In the genomic region with DNA sequence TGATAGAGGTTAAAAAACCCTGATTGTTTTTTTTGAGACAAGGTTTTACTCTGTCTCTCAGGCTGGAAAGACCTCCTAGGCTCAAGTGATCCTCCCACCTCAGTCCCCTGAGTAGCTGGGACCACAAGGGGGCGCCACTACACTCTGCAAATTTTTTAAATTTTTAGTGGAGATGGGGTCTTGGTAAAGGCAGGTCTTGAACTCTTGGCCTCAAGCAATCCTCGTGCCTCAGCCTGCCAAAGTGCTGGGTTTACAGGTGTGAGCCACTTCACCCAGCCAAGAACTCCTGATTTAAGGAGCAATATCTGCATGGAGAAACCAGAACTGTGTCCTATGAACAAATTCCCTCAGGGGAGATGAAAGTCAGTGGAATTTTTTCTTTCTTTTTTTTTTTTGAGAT, we compare ENCODE assay signal across 8 cellular contexts. TPM values are rescaled to one million over a fixed set of nuclear protein-coding genes. Genes with fewer than 3 reads are reported as not detected.
DNase-seq lines count a peak whose midpoint lies in the region; ATAC-seq, FAIRE-seq and TF ChIP-seq lines count a peak whose summit lies in the region.

No MANE protein-coding gene starts in this region.

- H3K9ac ChIP-seq in adipocyte (ENCODE audit: low read length) (no peak overlapping the region), keratinocyte (ENCODE audit: control insufficient read depth, extremely low read depth, insufficient read depth, low read length) (no peak overlapping the region)

- H3K27me3 ChIP-seq in Caco-2 (replicated peaks; ENCODE audit: control insufficient read depth, insufficient read depth, low read length) (no peaks in the 10 kb centered on the region), adipocyte (replicated peaks; ENCODE audit: control insufficient read depth, insufficient read depth, low read length) (no peaks in the 10 kb centered on the region), keratinocyte (ENCODE audit: control insufficient read depth, extremely low read depth, insufficient read depth, low read length) (no peaks in the 10 kb centered on the region)

- no peaks in the 10 kb centered on the region for H3K9me1 ChIP-seq in keratinocyte (ENCODE audit: control insufficient read depth, extremely low read depth, insufficient read depth, low read length)

- dilution Hi-C loops in keratinocyte (cut with MboI; ENCODE audit: extremely low pct_ligation_motif_present, low sequenced_read_pairs): no loop called here

- no peaks in the 10 kb centered on the region for H3K9me3 ChIP-seq in Caco-2
- no peaks in the 10 kb centered on the region for H3K9me3 ChIP-seq in adipocyte (ENCODE audit: control insufficient read depth, low read length)
- H3K9me3 ChIP-seq in keratinocyte (ENCODE audit: control insufficient read depth, low read depth, low read length): no peaks in the 10 kb centered on the region

- no peak overlapping the region for H2AFZ ChIP-seq in keratinocyte (ENCODE audit: control insufficient read depth, low read length)

- H3K4me3 ChIP-seq in Caco-2 (ENCODE audit: low read depth, low read length) (no peak overlapping the region), adipocyte (ENCODE audit: low read length) (no peak overlapping the region), keratinocyte (ENCODE audit: control insufficient read depth in 2 of 3, extremely low read depth in 1 of 3, insufficient read depth in 2 of 3, low read depth in 1 of 3, low read length in 3 of 3) (no peak overlapping the region)

- H3K27ac ChIP-seq in keratinocyte (ENCODE audit: control insufficient read depth, insufficient read depth, low read length): no peak overlapping the region

- H3K36me3 ChIP-seq in Caco-2 (ENCODE audit: control insufficient read depth, insufficient read depth, low read length) (no peaks in the 10 kb centered on the region), adipocyte (ENCODE audit: control insufficient read depth, insufficient read depth, low read length, severe bottlenecking) (no peaks in the 10 kb centered on the region), keratinocyte (ENCODE audit: control insufficient read depth in 2 of 2, extremely low read depth in 1 of 2, insufficient read depth in 2 of 2, low read length in 2 of 2) (no peaks in the 10 kb centered on the region)

- POLR2A ChIA-PET in Caco-2 (lab: Charles Lee): no interaction called here
- POLR2A ChIA-PET in T-cell (lab: Charles Lee): no interaction called here

- no peaks in the 10 kb centered on the region for H4K20me1 ChIP-seq in keratinocyte (ENCODE audit: control insufficient read depth, extremely low read depth, insufficient read depth, low read length)

- H3K4me3 Mint-ChIP-seq in Caco-2 (ENCODE audit: unreplicated experiment) (no peak overlapping the region), T-cell (no peak overlapping the region)

- no peaks in the 10 kb centered on the region for H3K9me3 Mint-ChIP-seq in Caco-2 (ENCODE audit: unreplicated experiment)
- no peaks in the 10 kb centered on the region for H3K9me3 Mint-ChIP-seq in T-cell

- CTCF ChIA-PET in Caco-2 (lab: Charles Lee): no interaction called here
- CTCF ChIA-PET in T-cell (lab: Charles Lee): interaction anchor here (0.5 to 2.5 kb wide), 8 partner anchors 10 to 1009 kb away, joined by 3 to 6 read pairs (median 3); no protein-coding TSS in a partner anchor

- TF ChIP-seq CTCF in Caco-2 (IDR thresholded peaks at IDR 0.05; ENCODE audit: insufficient read depth in 1 of 2, low read depth in 1 of 2, low read length in 1 of 2, severe bottlenecking in 1 of 2, unreplicated experiment in 1 of 2) (peak; percentile 54 to 57), keratinocyte (optimal IDR thresholded peaks at IDR 0.05 in 1 of 3, IDR thresholded peaks at IDR 0.05 in 1 of 3, conservative IDR thresholded peaks at IDR 0.05 in 1 of 3; ENCODE audit: extremely low read depth in 1 of 3, insufficient read depth in 2 of 3, low read length in 3 of 3) (peak; percentile 56 to 80 (median 79))

- H3K36me3 Mint-ChIP-seq in Caco-2 (ENCODE audit: insufficient read depth, unreplicated experiment) (no peaks in the 10 kb centered on the region), T-cell (no peaks in the 10 kb centered on the region)

- DNase-seq in Caco-2: peak; percentile 66
- DNase-seq in Kasumi-1 (lab: John Stamatoyannopoulos, UW): peak; percentile 58 to 69
- DNase-seq in T-cell: peak; percentile 7 to 74 (median 58)
- peak; percentile 68 for DNase-seq in adipocyte (ENCODE audit: low read depth)
- no peak for DNase-seq in keratinocyte (ENCODE audit: low read depth, low spot score)
- DNase-seq in stimulated activated CD8-positive, alpha-beta memory T cell treated with anti-CD3 and anti-CD28 coated beads, Interleukin-15, amount 100 ng/mL, for 24 hours (ENCODE audit: low read depth): peak; percentile 73

- no TSS peak for BruUV-seq in Caco-2 (replicated peaks; lab: Mats Ljungman, UMichigan)

- H3K4me1 Mint-ChIP-seq in Caco-2 (ENCODE audit: low read depth, unreplicated experiment) (peaks cover 7% of the 10 kb centered on the region), T-cell (no peaks in the 10 kb centered on the region)

- no peaks in the 10 kb centered on the region for H3K79me2 ChIP-seq in keratinocyte (ENCODE audit: control insufficient read depth, insufficient read depth, low read length)

- H3K27ac Mint-ChIP-seq in Caco-2 (ENCODE audit: unreplicated experiment) (no peak overlapping the region), T-cell (no peak overlapping the region)

- FAIRE-seq in keratinocyte (lab: Jason Lieb, UNC): no peak

- H3K4me1 ChIP-seq in Caco-2 (no peaks in the 10 kb centered on the region), adipocyte (ENCODE audit: control insufficient read depth, insufficient read depth, low read length) (peaks cover 19% of the 10 kb centered on the region), keratinocyte (ENCODE audit: control insufficient read depth, extremely low read depth, insufficient read depth, low read length) (no peaks in the 10 kb centered on the region)

- ATAC-seq in T-cell (replicated peaks in 1 of 4) (peak; percentile 43 to 72 (median 54)), HG02970 (IDR thresholded peaks at IDR 0.05; ENCODE audit: low FRiP score, unreplicated experiment) (no peak), HG03342 (IDR thresholded peaks at IDR 0.05; ENCODE audit: unreplicated experiment) (no peak)

- no peaks in the 10 kb centered on the region for H3K27me3 Mint-ChIP-seq in Caco-2 (ENCODE audit: insufficient read depth, unreplicated experiment)
- peaks cover 0 to 16% of the 10 kb centered on the region in 2 donors for H3K27me3 Mint-ChIP-seq in T-cell

- no peak overlapping the region for H3K4me2 ChIP-seq in keratinocyte (ENCODE audit: control insufficient read depth, extremely low read depth, insufficient read depth, low read depth, low read length)

- intact Hi-C loops in Caco-2 (cut with micrococcal nuclease; ENCODE audit: unreplicated experiment): loop anchor here (2.0 kb wide), 1 partner anchor 660 kb away; no protein-coding TSS in a partner anchor

RNA-seq across cellular contexts. Expression of a gene that starts 7.3 kb away (rescaled TPM):
- 20.3 and 22.3 TPM in 2 replicates for total RNA-seq in Caco-2 (2022)
- 10 to 100 TPM; 15.2 to 20.5 (median 16.4) TPM for total RNA-seq in T-cell
- 17.3 to 22.7 TPM (median 20.3 TPM) in 3 replicates for polyA plus RNA-seq in keratinocyte
- polyA plus RNA-seq in keratinocyte (2011; ENCODE audit: low read depth): 15.2 TPM
- 16.9 and 27.3 TPM in 2 replicates for polyA plus RNA-seq in keratinocyte (2011; cell fraction: cytosol; rRNA removed)
- 28.3 and 31.1 TPM in 2 replicates for polyA plus RNA-seq in keratinocyte (2011; cell fraction: nucleus; rRNA removed)
- polyA plus RNA-seq in keratinocyte (2012; ENCODE audit: low replicate concordance): 12.5 and 16.6 TPM in 2 replicates
- polyA minus RNA-seq in keratinocyte: 16.9 to 58.0 TPM (median 39.7 TPM) in 3 replicates
- polyA minus RNA-seq in keratinocyte (2011; cell fraction: cytosol; rRNA and poly(A)+ RNA removed): 23.2 TPM
- 13.2 and 27.5 TPM in 2 replicates for polyA minus RNA-seq in keratinocyte (2011; cell fraction: nucleus; rRNA and poly(A)+ RNA removed)

RNA-seq across cellular contexts. Expression of a gene that starts 11.9 kb away (rescaled TPM):
- total RNA-seq in Caco-2 (2022) (22.7 and 26.9 TPM in 2 replicates), T-cell (10 to 100 TPM; 12.1 to 17.9 (median 16.7) TPM)
- 16.6 to 23.7 TPM (median 20.3 TPM) in 3 replicates for polyA plus RNA-seq in keratinocyte
- polyA plus RNA-seq in keratinocyte (2011; ENCODE audit: low read depth): 4.5 TPM
- 16.0 and 19.8 TPM in 2 replicates for polyA plus RNA-seq in keratinocyte (2011; cell fraction: cytosol; rRNA removed)
- 24.6 and 29.8 TPM in 2 replicates for polyA plus RNA-seq in keratinocyte (2011; cell fraction: nucleus; rRNA removed)
- 8.7 and 16.6 TPM in 2 replicates for polyA plus RNA-seq in keratinocyte (2012; ENCODE audit: low replicate concordance)
- 16.6 to 18.4 TPM (median 17.5 TPM) in 3 replicates for polyA minus RNA-seq in keratinocyte
- polyA minus RNA-seq in keratinocyte (2011; cell fraction: cytosol; rRNA and poly(A)+ RNA removed): 9.6 TPM
- 12.7 and 21.0 TPM in 2 replicates for polyA minus RNA-seq in keratinocyte (2011; cell fraction: nucleus; rRNA and poly(A)+ RNA removed)

Comparison
In these comparisons a context has a peak if more than half of its experiments do, and no peak if none do; other contexts are left out.
1. ATAC-seq: peak in T-cell (4 of 4); none in HG02970 (single experiment) and HG03342 (single experiment).